Comparison of ENCODE assay signal across 16 cellular contexts in genomic region chr4:1198070-1198844, GRCh38. TPM values are rescaled to one million over a fixed set of nuclear protein-coding genes. Genes with fewer than 3 reads are reported as not detected.
A peak's percentile ranks its signal among the peaks of the same experiment; 100 is the strongest.
DNase-seq lines count a peak whose midpoint lies in the region; ATAC-seq, FAIRE-seq and TF ChIP-seq lines count a peak whose summit lies in the region.
"Had no signal": no experiment of that assay in that cellular context is flagged by ENCODE, and none has a peak within 500 bp of the region (broad histone marks: within the 10 kb centered on the region; RNA-seq: fewer than 3 reads in every experiment).

No MANE protein-coding gene starts in this region.

- intact Hi-C loops in left ventricle myocardium inferior (cut with micrococcal nuclease): no loop called here

- peak overlapping the region; percentile 47 for H3K4me3 Mint-ChIP-seq in T-helper 2 cell treated with Interferon-gamma antibody and Interleukin-4, amounts not matched to agents 5 μg/mL and 100 μg/mL, for 36 hours
- H3K4me3 Mint-ChIP-seq: nephron progenitor cell had no signal

- TF ChIP-seq CTCF in NB4 (IDR thresholded peaks at IDR 0.05; ENCODE audit: low read depth, low read length) (no peak), left ventricle myocardium inferior (IDR thresholded peaks at IDR 0.05; ENCODE audit: borderline replicate concordance) (no peak)

- no peak overlapping the region for H3K9ac ChIP-seq in skeletal muscle satellite cell (ENCODE audit: low read depth, low read length)

- H3K27me3 ChIP-seq in left ventricle myocardium inferior (ENCODE audit: low read depth) (no peaks in the 10 kb centered on the region), skeletal muscle satellite cell (ENCODE audit: control insufficient read depth, insufficient read depth, low read length) (no peaks in the 10 kb centered on the region)
- H3K27me3 ChIP-seq: thyroid gland had no signal

- no peaks in the 10 kb centered on the region for H3K9me3 Mint-ChIP-seq in T-helper 2 cell treated with Interferon-gamma antibody and Interleukin-4, amounts not matched to agents 5 μg/mL and 100 μg/mL, for 36 hours
- H3K9me3 Mint-ChIP-seq: nephron progenitor cell had no signal

- H3K4me3 ChIP-seq in NB4 (ENCODE audit: low read depth, low read length): no peak overlapping the region
- H3K4me3 ChIP-seq in left ventricle myocardium inferior: no peak overlapping the region
- H3K4me3 ChIP-seq in skeletal muscle satellite cell (ENCODE audit: low read length): no peak overlapping the region
- H3K4me3 ChIP-seq: thyroid gland had no signal

- no peak for ATAC-seq in GM19395 (IDR thresholded peaks at IDR 0.05; ENCODE audit: unreplicated experiment)

- H3K27me3 Mint-ChIP-seq in T-helper 2 cell treated with Interferon-gamma antibody and Interleukin-4, amounts not matched to agents 5 μg/mL and 100 μg/mL, for 36 hours (ENCODE audit: low read depth): no peaks in the 10 kb centered on the region

- H3K36me3 ChIP-seq in left ventricle myocardium inferior (no peaks in the 10 kb centered on the region), skeletal muscle satellite cell (ENCODE audit: insufficient read depth, low read length) (no peaks in the 10 kb centered on the region)
- H3K36me3 ChIP-seq: thyroid gland had no signal

- no peak for FAIRE-seq in H54 (lab: Jason Lieb, UNC)
- FAIRE-seq: islet of Langerhans, small intestine had no signal

- H3K36me3 Mint-ChIP-seq in T-helper 2 cell treated with Interferon-gamma antibody and Interleukin-4, amounts not matched to agents 5 μg/mL and 100 μg/mL, for 36 hours (ENCODE audit: low read depth): peaks cover 26% of the 10 kb centered on the region

- peak overlapping the region; percentile 48 for H3K27ac ChIP-seq in left ventricle myocardium inferior (replicated peaks)
- H3K27ac ChIP-seq: thyroid gland had no signal

- H3K9me3 ChIP-seq in left ventricle myocardium inferior (replicated peaks) (no peaks in the 10 kb centered on the region), skeletal muscle satellite cell (replicated peaks; ENCODE audit: low read length) (no peaks in the 10 kb centered on the region)
- H3K9me3 ChIP-seq: thyroid gland had no signal

- H3K4me2 ChIP-seq in skeletal muscle satellite cell (ENCODE audit: low read length): peak overlapping the region; percentile 5

- peak overlapping the region; percentile 49 for H3K27ac Mint-ChIP-seq in T-helper 2 cell treated with Interferon-gamma antibody and Interleukin-4, amounts not matched to agents 5 μg/mL and 100 μg/mL, for 36 hours
- H3K27ac Mint-ChIP-seq: nephron progenitor cell had no signal

- H3K4me1 Mint-ChIP-seq in T-helper 2 cell treated with Interferon-gamma antibody and Interleukin-4, amounts not matched to agents 5 μg/mL and 100 μg/mL, for 36 hours (ENCODE audit: low read depth): peaks cover 27% of the 10 kb centered on the region

- no peak for DNase-seq in T-helper 2 cell treated with Interferon-gamma antibody and Interleukin-4, amounts not matched to agents 5 μg/mL and 100 μg/mL, for 36 hours (ENCODE audit: low spot score)
- DNase-seq in T-helper 2 cell (no peak), NB4 (ENCODE audit: low read depth) (peak; percentile 11), left ventricle myocardium inferior (no peak), HK-2 (ENCODE audit: unreplicated experiment) (no peak), H54 (ENCODE audit: insufficient read length, low spot score) (no peak)
- DNase-seq: DMS79 treated with DMSO at 0.1 percent for 48 hours, HCEC 1CT, NCI-H1048, NCI-H345, nephron progenitor cell, small intestine, thyroid gland had no signal

- H3K4me1 ChIP-seq in left ventricle myocardium inferior (peaks cover 44% of the 10 kb centered on the region), skeletal muscle satellite cell (ENCODE audit: control insufficient read depth, insufficient read depth, low read length) (peaks cover 58% of the 10 kb centered on the region)

- TF ChIP-seq POLR2A in NB4 (IDR thresholded peaks at IDR 0.05; ENCODE audit: extremely low read depth, insufficient read length): no peak
- TF ChIP-seq POLR2A in H54 (IDR thresholded peaks at IDR 0.05; ENCODE audit: low read depth, low read length): no peak

RNA-seq across cellular contexts. Expression of gene SPON2, which starts 25.9 kb away (rescaled TPM):
- total RNA-seq in left ventricle myocardium inferior: 13.9 TPM
- 79.3 and 213 TPM in 2 replicates for total RNA-seq in skeletal muscle satellite cell (2012; rRNA removed)

RNA-seq across cellular contexts. Expression of gene CTBP1, which starts 50.7 kb away (rescaled TPM):
- 112 TPM for total RNA-seq in left ventricle myocardium inferior
- total RNA-seq in skeletal muscle satellite cell (2012; rRNA removed): 182 and 202 TPM in 2 replicates
